In genomic region chr1:237416924-237417655, GRCh38 we compare ENCODE assay signal across 20 cellular contexts.
DNase-seq lines count a peak whose midpoint lies in the region; ATAC-seq and TF ChIP-seq lines count a peak whose summit lies in the region.
"Had no signal": no experiment of that assay in that cellular context is flagged by ENCODE, and none has a peak within 500 bp of the region (broad histone marks: within the 10 kb centered on the region; RNA-seq: fewer than 3 reads in every experiment).

No MANE protein-coding gene starts in this region.

- H3K36me3 ChIP-seq in HEK293 (ENCODE audit: control insufficient read depth in 2 of 2, insufficient read depth in 1 of 2, low read length in 2 of 2) (no peaks in the 10 kb centered on the region), heart left ventricle (peaks cover 0 to 71% (median 0%) of the 10 kb centered on the region in 9 donors), neural progenitor cell (no peaks in the 10 kb centered on the region), WERI-Rb-1 (no peaks in the 10 kb centered on the region)
- H3K36me3 ChIP-seq: SJCRH30 had no signal

- no peak overlapping the region for H3K27ac Mint-ChIP-seq in neural progenitor cell
- H3K27ac Mint-ChIP-seq: CD8-positive, alpha-beta T cell; IgD-negative memory B cell had no signal

- H3K4me1 Mint-ChIP-seq in neural progenitor cell = no peaks in the 10 kb centered on the region
- H3K4me1 Mint-ChIP-seq: IgD-negative memory B cell had no signal

- H3K27me3 ChIP-seq in heart left ventricle (no peaks in the 10 kb centered on the region), neural progenitor cell (no peaks in the 10 kb centered on the region), WERI-Rb-1 (ENCODE audit: insufficient read depth, low read depth, severe bottlenecking) (no peaks in the 10 kb centered on the region)
- H3K27me3 ChIP-seq: SJCRH30 had no signal

- DNase-seq in heart left ventricle (no peak), neural progenitor cell (ENCODE audit: low spot score) (no peak), WERI-Rb-1 (no peak), NK-92 (lab: John Stamatoyannopoulos, UW; ENCODE audit: unreplicated experiment) (no peak)
- DNase-seq: CD8-positive, alpha-beta T cell; DMS153; GOT3; HCEC 1CT; MV-4-11; NCI-H1105 treated with DMSO at 0.1 percent for 48 hours; NCI-H2029 treated with DMSO at 0.1 percent for 48 hours; NCI-H226; NCI-H510A treated with DMSO at 0.1 percent for 48 hours; NCI-H748 treated with DMSO at 0.1 percent for 48 hours; NK-92 treated with Interleukin-12 subunit alpha and Interleukin-12 subunit beta, amount 100 ng/mL, for 24 hours; SJCRH30 had no signal

- 59 to 68% (median 65%) methylated on average over 10 of the region's 10 CpGs for WGBS in heart left ventricle, 4 donors

- no peaks in the 10 kb centered on the region for H4K20me1 ChIP-seq in neural progenitor cell (ENCODE audit: low read depth)

- no peaks in the 10 kb centered on the region for H3K36me3 Mint-ChIP-seq in neural progenitor cell
- H3K36me3 Mint-ChIP-seq: CD8-positive, alpha-beta T cell; IgD-negative memory B cell had no signal

- peak overlapping the region; percentile 12 for H2AFZ ChIP-seq in neural progenitor cell (replicated peaks)

- CTCF ChIA-PET in HEK293 (lab: Yijun Ruan, JAX) = no interaction called here

- no peaks in the 10 kb centered on the region for H3K9me3 Mint-ChIP-seq in neural progenitor cell
- H3K9me3 Mint-ChIP-seq: CD8-positive, alpha-beta T cell; IgD-negative memory B cell had no signal

- POLR2A ChIA-PET in HEK293 (lab: Yijun Ruan, JAX) = no interaction called here

- H3F3A ChIP-seq in neural progenitor cell (ENCODE audit: low read depth) = no peaks in the 10 kb centered on the region

- intact Hi-C loops in heart left ventricle (cut with DNase I) = no loop called here

- no peaks in the 10 kb centered on the region; the same call in 1 of the 2 replicates for H3K9me3 ChIP-seq in HEK293 (ENCODE audit: control insufficient read depth, insufficient read depth, low read depth, low read length)
- peaks cover 0 to 5% (median 0%) of the 10 kb centered on the region in 12 donors for H3K9me3 ChIP-seq in heart left ventricle
- H3K9me3 ChIP-seq in neural progenitor cell (ENCODE audit: low read depth) = no peaks in the 10 kb centered on the region
- no peaks in the 10 kb centered on the region for H3K9me3 ChIP-seq in WERI-Rb-1 (ENCODE audit: severe bottlenecking)
- H3K9me3 ChIP-seq: SJCRH30 had no signal

- H3K27me3 Mint-ChIP-seq in neural progenitor cell (ENCODE audit: insufficient read depth, low read depth) = no peaks in the 10 kb centered on the region
- H3K27me3 Mint-ChIP-seq: IgD-negative memory B cell had no signal

- H3K9ac ChIP-seq in neural progenitor cell = no peak overlapping the region

- ATAC-seq in heart left ventricle (peak; percentile 28 to 54 (median 35)), HG03432 (IDR thresholded peaks at IDR 0.05; ENCODE audit: unreplicated experiment) (no peak)
- ATAC-seq: CD8-positive, alpha-beta T cell had no signal

- no peak overlapping the region for H3K27ac ChIP-seq in HEK293 (ENCODE audit: extremely low read depth, low read depth, low read length)
- H3K27ac ChIP-seq in angular gyrus (ENCODE audit: low read depth, low read length) = peak overlapping the region; percentile 59
- no peak overlapping the region for H3K27ac ChIP-seq in heart left ventricle
- no peak overlapping the region for H3K27ac ChIP-seq in neural progenitor cell
- no peak overlapping the region for H3K27ac ChIP-seq in WERI-Rb-1
- H3K27ac ChIP-seq: SJCRH30 had no signal

- TF ChIP-seq CTCF in HEK293 (tag by site-specific recombination; IDR thresholded peaks at IDR 0.05) (no peak), heart left ventricle (IDR thresholded peaks at IDR 0.05) (no peak), neural progenitor cell (IDR thresholded peaks at IDR 0.05) (no peak), WERI-Rb-1 (IDR thresholded peaks at IDR 0.05; ENCODE audit: low read depth, low read length) (no peak)

- no peaks in the 10 kb centered on the region for H3K79me2 ChIP-seq in neural progenitor cell (ENCODE audit: low read depth)

- no peak overlapping the region for H3K4me3 Mint-ChIP-seq in neural progenitor cell
- H3K4me3 Mint-ChIP-seq: CD8-positive, alpha-beta T cell; IgD-negative memory B cell had no signal

- H3K4me1 ChIP-seq in HEK293 (ENCODE audit: control insufficient read depth, insufficient read depth, low read length) = no peaks in the 10 kb centered on the region
- peaks cover 0 to 20% (median 0%) of the 10 kb centered on the region in 12 donors for H3K4me1 ChIP-seq in heart left ventricle
- no peaks in the 10 kb centered on the region for H3K4me1 ChIP-seq in neural progenitor cell
- H3K4me1 ChIP-seq: SJCRH30 had no signal

- no peak for TF ChIP-seq POLR2A in heart left ventricle (IDR thresholded peaks at IDR 0.05)

- H3K4me2 ChIP-seq in neural progenitor cell = no peak overlapping the region

- no peak overlapping the region for H3K4me3 ChIP-seq in HEK293 (ENCODE audit: low read depth, low read length)
- H3K4me3 ChIP-seq in heart left ventricle = no peak overlapping the region
- no peak overlapping the region for H3K4me3 ChIP-seq in neural progenitor cell
- H3K4me3 ChIP-seq in WERI-Rb-1 (ENCODE audit: low read depth, low read length) = no peak overlapping the region
- H3K4me3 ChIP-seq: SJCRH30 had no signal

TF ChIP-seq in HEK293, 187 proteins besides CTCF, POLR2A, EP300 and RAD21:
- TF ChIP-seq ZNF140 (tag by site-specific recombination; IDR thresholded peaks at IDR 0.05) (no peak), SCRT1 (tag by site-specific recombination; IDR thresholded peaks at IDR 0.05; ENCODE audit: borderline replicate concordance) (peak; percentile 47; the same call in 1 of the 2 replicates), SCRT2 (tag by site-specific recombination; IDR thresholded peaks at IDR 0.05) (peak; percentile 86), ZNF792 (tag by site-specific recombination; IDR thresholded peaks at IDR 0.05) (no peak), ZNF660 (tag by site-specific recombination; IDR thresholded peaks at IDR 0.05) (no peak), ZNF184 (tag by site-specific recombination; IDR thresholded peaks at IDR 0.05) (no peak), ZIC2 (tag by site-specific recombination; IDR thresholded peaks at IDR 0.05) (no peak), TSHZ1 (tag by site-specific recombination; IDR thresholded peaks at IDR 0.05; ENCODE audit: borderline replicate concordance) (no peak), ZNF175 (tag by site-specific recombination; IDR thresholded peaks at IDR 0.05) (no peak), HIC1 (tag by site-specific recombination; IDR thresholded peaks at IDR 0.05) (no peak), ZSCAN5A (tag by site-specific recombination; IDR thresholded peaks at IDR 0.05) (no peak), ZEB2 (tag by site-specific recombination; IDR thresholded peaks at IDR 0.05) (no peak)
TF ChIP-seq in HEK293: peak in this region for 2.
